Comparison of ENCODE assay signal across 17 cellular contexts in genomic region chr22:47727656-47728055, GRCh38.
DNase-seq lines count a peak whose midpoint lies in the region; ATAC-seq and TF ChIP-seq lines count a peak whose summit lies in the region.
"Had no signal": no experiment of that assay in that cellular context is flagged by ENCODE, and none has a peak within 500 bp of the region (broad histone marks: within the 10 kb centered on the region; RNA-seq: fewer than 3 reads in every experiment).

No MANE protein-coding gene starts in this region.

- H3K36me3 Mint-ChIP-seq in endodermal cell (ENCODE audit: low read depth) = peaks cover 24% of the 10 kb centered on the region
- H3K36me3 Mint-ChIP-seq in Caco-2 (ENCODE audit: insufficient read depth, unreplicated experiment) = peaks cover 14% of the 10 kb centered on the region

- POLR2A ChIA-PET in Caco-2 (lab: Charles Lee) = no interaction called here

- no peaks in the 10 kb centered on the region for H3K79me2 ChIP-seq in mesendoderm (ENCODE audit: control insufficient read depth, insufficient read depth, low read length)

- no peak overlapping the region for H3K4ac ChIP-seq in mesendoderm (ENCODE audit: low read depth, low read length)

- no peak overlapping the region for H2AK5ac ChIP-seq in mesendoderm (ENCODE audit: low read length)

- H3K9me3 ChIP-seq in HUES48 (ENCODE audit: control insufficient read depth, insufficient read depth, low read length) = peaks cover 11% of the 10 kb centered on the region
- peaks cover 8% of the 10 kb centered on the region; the same call in 1 of the 2 replicates for H3K9me3 ChIP-seq in NT2/D1 (ENCODE audit: insufficient read depth, low read length)
- peaks cover 42% of the 10 kb centered on the region for H3K9me3 ChIP-seq in endodermal cell (ENCODE audit: control insufficient read depth, low read length)
- H3K9me3 ChIP-seq in Caco-2 = peaks cover 12% of the 10 kb centered on the region; the same call in 1 of the 2 replicates

- peak overlapping the region; percentile 68 for H2BK5ac ChIP-seq in mesendoderm (ENCODE audit: low read length)

- H3K27me3 ChIP-seq in HUES48 (ENCODE audit: control insufficient read depth, insufficient read depth, low read length) (no peaks in the 10 kb centered on the region), NT2/D1 (ENCODE audit: insufficient read depth, insufficient read length) (no peaks in the 10 kb centered on the region), endodermal cell (ENCODE audit: control insufficient read depth, insufficient read depth, low read length, poor library complexity, severe bottlenecking) (no peaks in the 10 kb centered on the region), mesendoderm (ENCODE audit: insufficient read depth, low read length, poor library complexity) (no peaks in the 10 kb centered on the region), Caco-2 (replicated peaks; ENCODE audit: control insufficient read depth, insufficient read depth, low read length) (no peaks in the 10 kb centered on the region)

- H4K8ac ChIP-seq in mesendoderm (ENCODE audit: low read depth, low read length) = peak overlapping the region; percentile 39

- intact Hi-C loops in Caco-2 (cut with micrococcal nuclease; ENCODE audit: unreplicated experiment) = no loop called here

- 20% methylated on average over 1 of the region's 1 CpG; no CpG with 5 or more reads in 1 of the 2 experiments for WGBS in endodermal cell (ENCODE audit: insufficient coverage in 1 of 2, insufficient read length in 1 of 2), 2 experiments
- WGBS in mesendoderm (ENCODE audit: extremely low coverage, insufficient coverage, low lambda C conversion rate) = no CpG with 5 or more reads among the region's 1 CpG

- H3K4me3 Mint-ChIP-seq in endodermal cell (no peak overlapping the region), Caco-2 (ENCODE audit: unreplicated experiment) (no peak overlapping the region)
- H3K4me3 Mint-ChIP-seq: CD4-positive, alpha-beta memory T cell; H9 had no signal

- H3K36me3 ChIP-seq in HUES48 (ENCODE audit: control insufficient read depth, insufficient read depth, low read length) (no peaks in the 10 kb centered on the region), NT2/D1 (ENCODE audit: insufficient read depth, insufficient read length, low read length) (no peaks in the 10 kb centered on the region), endodermal cell (ENCODE audit: control insufficient read depth, insufficient read depth, low read length) (peaks cover 6% of the 10 kb centered on the region), mesendoderm (ENCODE audit: control insufficient read depth, insufficient read depth, low read length) (no peaks in the 10 kb centered on the region), Caco-2 (ENCODE audit: control insufficient read depth, insufficient read depth, low read length) (no peaks in the 10 kb centered on the region)

- DNase-seq in NT2/D1 (ENCODE audit: low read depth, low spot score) (peak; percentile 11), endodermal cell (no peak), mesendoderm (peak; percentile 97), Caco-2 (no peak), NCI-H2171 (lab: John Stamatoyannopoulos, UW) (no peak), KG1 (lab: John Stamatoyannopoulos, UW) (no peak)
- DNase-seq: C1 segment of cervical spinal cord; CD4-positive, alpha-beta memory T cell; COR-L47; DMS153; DND-41; GDM1; H9 had no signal

- CTCF ChIA-PET in Caco-2 (lab: Charles Lee) = no interaction called here

- ATAC-seq in GM18861 (IDR thresholded peaks at IDR 0.05; ENCODE audit: unreplicated experiment) = no peak
- ATAC-seq: GM12878, HCT116 had no signal

- H3K9me3 Mint-ChIP-seq in endodermal cell (peaks cover 44% of the 10 kb centered on the region), Caco-2 (ENCODE audit: unreplicated experiment) (peaks cover 36% of the 10 kb centered on the region)

- no peak for TF ChIP-seq CTCF in endodermal cell (conservative IDR thresholded peaks at IDR 0.05)
- no peak for TF ChIP-seq CTCF in Caco-2 (IDR thresholded peaks at IDR 0.05; ENCODE audit: insufficient read depth in 1 of 2, low read depth in 1 of 2, low read length in 1 of 2, severe bottlenecking in 1 of 2, unreplicated experiment in 1 of 2)

- H3K79me1 ChIP-seq in mesendoderm (ENCODE audit: low read length) = no peaks in the 10 kb centered on the region

- H3K27ac ChIP-seq in HUES48 (ENCODE audit: low read depth, low read length) (peak overlapping the region; percentile 75), endodermal cell (ENCODE audit: low read depth, low read length) (no peak overlapping the region), mesendoderm (ENCODE audit: low read depth, low read length) (peak overlapping the region; percentile 71)

- H3K27ac Mint-ChIP-seq in endodermal cell (peak overlapping the region; percentile 81), Caco-2 (ENCODE audit: unreplicated experiment) (no peak overlapping the region)
- H3K27ac Mint-ChIP-seq: CD4-positive, alpha-beta memory T cell had no signal

- H3K23ac ChIP-seq in mesendoderm (ENCODE audit: low read length) = no peak overlapping the region

- no TSS peak for BruUV-seq in Caco-2 (replicated peaks; lab: Mats Ljungman, UMichigan)

- peak overlapping the region; percentile 49 for H3K56ac ChIP-seq in mesendoderm (ENCODE audit: low read length)

- H3K18ac ChIP-seq in mesendoderm (ENCODE audit: low read length) = no peak overlapping the region

- H3K4me1 ChIP-seq in HUES48 (ENCODE audit: control insufficient read depth, insufficient read depth, low read length) = peaks cover 33% of the 10 kb centered on the region
- no peaks in the 10 kb centered on the region for H3K4me1 ChIP-seq in NT2/D1 (ENCODE audit: insufficient read depth, insufficient read length)
- peaks cover 14% of the 10 kb centered on the region for H3K4me1 ChIP-seq in endodermal cell (ENCODE audit: control insufficient read depth, insufficient read depth, low read length)
- peaks cover 12% of the 10 kb centered on the region for H3K4me1 ChIP-seq in mesendoderm (ENCODE audit: control insufficient read depth, low read depth, low read length)
- 0 out of 2 replicates have a peak, but pooled peaks cover 3% of the 10 kb centered on the region for H3K4me1 ChIP-seq in Caco-2

- no peak overlapping the region for H3K4me2 ChIP-seq in mesendoderm (ENCODE audit: low read length)

- no peak overlapping the region for H2BK15ac ChIP-seq in mesendoderm (replicated peaks; ENCODE audit: low read depth)

- peaks cover 2% of the 10 kb centered on the region for H3K27me3 Mint-ChIP-seq in endodermal cell (ENCODE audit: insufficient read depth)
- no peaks in the 10 kb centered on the region for H3K27me3 Mint-ChIP-seq in Caco-2 (ENCODE audit: insufficient read depth, unreplicated experiment)

- H3K4me1 Mint-ChIP-seq in endodermal cell (peaks cover 18% of the 10 kb centered on the region), Caco-2 (ENCODE audit: low read depth, unreplicated experiment) (no peaks in the 10 kb centered on the region)
- H3K4me1 Mint-ChIP-seq: CD4-positive, alpha-beta memory T cell had no signal

- H3K9ac ChIP-seq in HUES48 (ENCODE audit: low read depth, low read length) (no peak overlapping the region), NT2/D1 (ENCODE audit: insufficient read length, low read depth) (no peak overlapping the region), endodermal cell (ENCODE audit: extremely low read depth, low read length, poor library complexity, severe bottlenecking) (no peak overlapping the region), mesendoderm (ENCODE audit: low read length) (no peak overlapping the region)

- no peak overlapping the region for H4K5ac ChIP-seq in mesendoderm (ENCODE audit: low read length)

- no peak overlapping the region for H2BK120ac ChIP-seq in mesendoderm (ENCODE audit: low read depth, low read length)

- H3K4me3 ChIP-seq in HUES48 (ENCODE audit: low read depth, low read length) = no peak overlapping the region
- H3K4me3 ChIP-seq in NT2/D1 (ENCODE audit: insufficient read length, low read depth) = no peak overlapping the region
- H3K4me3 ChIP-seq in endodermal cell (ENCODE audit: low read length) = no peak overlapping the region
- H3K4me3 ChIP-seq in mesendoderm (ENCODE audit: low read length) = no peak overlapping the region
- no peak overlapping the region for H3K4me3 ChIP-seq in Caco-2 (ENCODE audit: low read depth, low read length)
- H3K4me3 ChIP-seq: GM12878 had no signal

Comparison
In these comparisons a context has a peak if more than half of its experiments do, and no peak if none do; other contexts are left out.
1. DNase-seq: peak in NT2/D1 (single experiment) and mesendoderm (single experiment); none in endodermal cell (single experiment), Caco-2 (0 of 2), NCI-H2171 (single experiment) and KG1 (single experiment).